ENCODE assay signal across 8 cellular contexts in the genomic region with DNA sequence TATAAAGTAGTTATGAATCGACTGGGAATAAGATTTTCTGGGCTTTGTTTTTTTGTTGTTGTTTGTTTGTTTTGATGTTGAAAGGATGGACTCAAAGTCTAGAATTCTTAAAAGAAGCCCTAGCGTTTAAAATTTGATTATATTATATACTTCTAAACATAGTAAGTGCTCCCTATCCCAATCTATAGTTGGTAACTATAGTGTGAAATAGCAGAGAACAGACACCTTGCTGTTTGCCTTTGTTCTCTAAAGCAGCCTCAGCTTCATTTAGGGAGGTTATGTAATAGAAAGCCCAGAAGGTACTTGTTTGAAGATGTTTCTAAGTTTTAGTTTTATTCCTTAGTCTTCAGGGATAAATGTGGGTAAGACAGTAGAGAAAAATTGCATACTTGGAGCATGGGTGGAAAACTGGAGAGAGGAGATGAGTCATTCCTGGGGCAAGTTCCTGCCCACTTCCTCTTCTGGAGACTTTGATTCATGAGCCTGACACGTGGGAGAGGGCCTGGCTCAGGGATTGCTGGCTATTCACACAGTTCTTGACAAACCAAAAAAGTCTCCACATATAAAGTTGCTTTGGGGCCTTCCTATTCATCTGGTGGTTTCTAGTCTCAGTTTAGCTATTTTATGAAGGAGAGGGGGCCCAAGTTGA.
DNase-seq lines count a peak whose midpoint lies in the region; ATAC-seq and TF ChIP-seq lines count a peak whose summit lies in the region.

No MANE protein-coding gene starts in this region.

- intact Hi-C loops in CD14-positive monocyte (cut with micrococcal nuclease): no loop called here
- intact Hi-C loops in adrenal gland (cut with DNase I): no loop called here

- DNase-seq in CD14-positive monocyte (ENCODE audit: low spot score): peak; percentile 81
- peak; percentile 98 for DNase-seq in Kasumi-1 (lab: John Stamatoyannopoulos, UW)
- peak; percentile 52 to 89 (median 77) for DNase-seq in adrenal gland
- peak; percentile 55 for DNase-seq in iPS-NIHi11 (ENCODE audit: low spot score)
- DNase-seq in stimulated activated CD4-positive, alpha-beta T cell treated with anti-CD3 and anti-CD28 coated beads, Interleukin-4, amount 100 ng/mL, for 24 hours: peak; percentile 15
- DNase-seq in activated naive CD4-positive, alpha-beta T cell treated with anti-CD3 and anti-CD28 coated beads, Interleukin-2, amount 50 U/mL, for 16 hours: no peak
- DNase-seq in HUDEP-2 (lab: John Stamatoyannopoulos, UW; ENCODE audit: unreplicated experiment in 76 of 76): no peak

- 50 to 57% (median 52%) methylated on average over 3 of the region's 3 CpGs for WGBS in adrenal gland, 4 donors

- H3K4me1 ChIP-seq in adrenal gland (replicated peaks in 1 of 2): peaks cover 0 to 6% of the 10 kb centered on the region in 2 donors

- H3K4me1 Mint-ChIP-seq in CD14-positive monocyte: peaks cover 19% of the 10 kb centered on the region

- TF ChIP-seq CTCF in CD14-positive monocyte (IDR thresholded peaks at IDR 0.05) (no peak), adrenal gland (IDR thresholded peaks at IDR 0.05) (no peak)

- H3K9me3 ChIP-seq in adrenal gland (replicated peaks in 1 of 3): no peaks in the 10 kb centered on the region

- ATAC-seq in GM21381 (IDR thresholded peaks at IDR 0.05; ENCODE audit: unreplicated experiment): peak; percentile 61

- H3K36me3 ChIP-seq in adrenal gland (replicated peaks in 1 of 2): no peaks in the 10 kb centered on the region

- H3K27ac Mint-ChIP-seq in CD14-positive monocyte: peak overlapping the region in 2 of 7 donors; percentile 13 to 23

- H3K27me3 ChIP-seq in adrenal gland: no peaks in the 10 kb centered on the region

- peaks cover 0 to 3% (median 3%) of the 10 kb centered on the region in 3 donors for H3K27me3 Mint-ChIP-seq in CD14-positive monocyte (ENCODE audit: low read depth in 3 of 3)

- no peak for TF ChIP-seq POLR2A in adrenal gland (IDR thresholded peaks at IDR 0.05)

- H3K27ac ChIP-seq in adrenal gland: peak overlapping the region in 1 of 5 donors; percentile 14

- no peak overlapping the region for H3K4me3 ChIP-seq in adrenal gland

- H3K36me3 Mint-ChIP-seq in CD14-positive monocyte: no peaks in the 10 kb centered on the region

- peaks cover 0 to 2% (median 0%) of the 10 kb centered on the region in 7 donors for H3K9me3 Mint-ChIP-seq in CD14-positive monocyte

- no peak overlapping the region for H3K4me3 Mint-ChIP-seq in CD14-positive monocyte

Comparison
In these comparisons a context has a peak if more than half of its experiments do, and no peak if none do; other contexts are left out.
1. DNase-seq: peak in CD14-positive monocyte (single experiment), Kasumi-1 (2 of 2), adrenal gland (7 of 7), iPS-NIHi11 (single experiment) and stimulated activated CD4-positive, alpha-beta T cell treated with anti-CD3 and anti-CD28 coated beads, Interleukin-4, amount 100 ng/mL, for 24 hours (single experiment); none in activated naive CD4-positive, alpha-beta T cell treated with anti-CD3 and anti-CD28 coated beads, Interleukin-2, amount 50 U/mL, for 16 hours (single experiment) and HUDEP-2 (0 of 76).